ENCODE assay signal across 9 cellular contexts in genomic region chr16:84836234-84836647, GRCh38. TPM values are rescaled to one million over a fixed set of nuclear protein-coding genes. Genes with fewer than 3 reads are reported as not detected.
DNase-seq lines count a peak whose midpoint lies in the region; ATAC-seq and TF ChIP-seq lines count a peak whose summit lies in the region.
"Had no signal": no experiment of that assay in that cellular context is flagged by ENCODE, and none has a peak within 500 bp of the region (broad histone marks: within the 10 kb centered on the region; RNA-seq: fewer than 3 reads in every experiment).

No MANE protein-coding gene starts in this region.

- CTCF ChIA-PET in AG04449 (lab: Yijun Ruan, JAX) = interaction anchor here (0.6 to 2.2 kb wide), 4 partner anchors 15 to 135 kb away, joined by 3 to 9 read pairs (median 4); no protein-coding TSS in a partner anchor
- CTCF ChIA-PET in activated CD4-positive, alpha-beta memory T cell treated with anti-CD3 and anti-CD28 coated beads for 36 hours (lab: Charles Lee) = no interaction called here

- no peak overlapping the region for H3K27ac Mint-ChIP-seq in neural progenitor cell
- no peak overlapping the region for H3K27ac Mint-ChIP-seq in activated CD4-positive, alpha-beta memory T cell treated with anti-CD3 and anti-CD28 coated beads for 36 hours
- H3K27ac Mint-ChIP-seq: memory B cell had no signal

- H3K27ac ChIP-seq in RWPE2 (ENCODE audit: poor library complexity, severe bottlenecking) (no peak overlapping the region), neural progenitor cell (no peak overlapping the region)

- no peaks in the 10 kb centered on the region for H3F3A ChIP-seq in neural progenitor cell (ENCODE audit: low read depth)

- H2AFZ ChIP-seq in neural progenitor cell (replicated peaks) = no peak overlapping the region

- H3K9me3 ChIP-seq in RWPE2 (ENCODE audit: severe bottlenecking) (no peaks in the 10 kb centered on the region), neural progenitor cell (ENCODE audit: low read depth) (no peaks in the 10 kb centered on the region)

- H4K20me1 ChIP-seq in neural progenitor cell (ENCODE audit: low read depth) = peaks cover 14% of the 10 kb centered on the region

- H3K27me3 Mint-ChIP-seq in neural progenitor cell (ENCODE audit: insufficient read depth, low read depth) = peaks cover 26% of the 10 kb centered on the region
- H3K27me3 Mint-ChIP-seq in activated CD4-positive, alpha-beta memory T cell treated with anti-CD3 and anti-CD28 coated beads for 36 hours = peaks cover 8% of the 10 kb centered on the region

- ATAC-seq in RWPE2 (ENCODE audit: low read depth) = peak; percentile 72
- no peak for ATAC-seq in HG03135 (IDR thresholded peaks at IDR 0.05; ENCODE audit: unreplicated experiment)
- ATAC-seq in GM21526 (IDR thresholded peaks at IDR 0.05; ENCODE audit: low FRiP score, unreplicated experiment) = no peak

- DNase-seq in AG04449 (ENCODE audit: low read depth, low spot score) (peak; percentile 100), RWPE2 (ENCODE audit: low spot score) (no peak), fibroblast of the conjunctiva (ENCODE audit: low read depth) (peak; percentile 98), neural progenitor cell (ENCODE audit: low spot score) (peak; percentile 85)
- DNase-seq in activated CD4-positive, alpha-beta memory T cell treated with anti-CD3 and anti-CD28 coated beads for 36 hours = no peak
- DNase-seq in central memory CD4-positive, alpha-beta T cell = no peak

- H3K4me3 ChIP-seq in AG04449 (ENCODE audit: low read depth, low read length) (no peak overlapping the region), RWPE2 (ENCODE audit: severe bottlenecking) (no peak overlapping the region), neural progenitor cell (no peak overlapping the region)

- POLR2A ChIA-PET in AG04449 (lab: Yijun Ruan, JAX) = interaction anchor here (0.6 to 0.7 kb wide), 2 partner anchors 16 kb away, joined by 3 read pairs; partner anchors contain the start of gene CRISPLD2
- POLR2A ChIA-PET in activated CD4-positive, alpha-beta memory T cell treated with anti-CD3 and anti-CD28 coated beads for 36 hours (lab: Charles Lee) = no interaction called here

- TF ChIP-seq CTCF in AG04449 (IDR thresholded peaks at IDR 0.05; ENCODE audit: insufficient read depth, low read length, missing control alignments) (no peak), RWPE2 (IDR thresholded peaks at IDR 0.05; ENCODE audit: poor library complexity, severe bottlenecking) (no peak), neural progenitor cell (IDR thresholded peaks at IDR 0.05) (no peak)

- H3K4me3 Mint-ChIP-seq in neural progenitor cell = no peak overlapping the region
- no peak overlapping the region for H3K4me3 Mint-ChIP-seq in activated CD4-positive, alpha-beta memory T cell treated with anti-CD3 and anti-CD28 coated beads for 36 hours
- H3K4me3 Mint-ChIP-seq: memory B cell had no signal

- no peak overlapping the region for H3K9ac ChIP-seq in neural progenitor cell

- H3K27me3 ChIP-seq in RWPE2 (ENCODE audit: insufficient read depth, poor library complexity, severe bottlenecking) (no peaks in the 10 kb centered on the region), neural progenitor cell (peaks cover 13% of the 10 kb centered on the region)

- H3K36me3 Mint-ChIP-seq in neural progenitor cell = no peaks in the 10 kb centered on the region
- H3K36me3 Mint-ChIP-seq in activated CD4-positive, alpha-beta memory T cell treated with anti-CD3 and anti-CD28 coated beads for 36 hours = no peaks in the 10 kb centered on the region
- H3K36me3 Mint-ChIP-seq: memory B cell had no signal

- no peaks in the 10 kb centered on the region for H3K9me3 Mint-ChIP-seq in neural progenitor cell
- H3K9me3 Mint-ChIP-seq in activated CD4-positive, alpha-beta memory T cell treated with anti-CD3 and anti-CD28 coated beads for 36 hours = no peaks in the 10 kb centered on the region
- H3K9me3 Mint-ChIP-seq: memory B cell had no signal

- no peaks in the 10 kb centered on the region for H3K79me2 ChIP-seq in neural progenitor cell (ENCODE audit: low read depth)

- H3K4me1 ChIP-seq in RWPE2 (ENCODE audit: insufficient read depth, poor library complexity, severe bottlenecking) = peaks cover 11% of the 10 kb centered on the region
- peaks cover 11% of the 10 kb centered on the region for H3K4me1 ChIP-seq in neural progenitor cell

- intact Hi-C loops in activated CD4-positive, alpha-beta memory T cell treated with anti-CD3 and anti-CD28 coated beads for 36 hours (cut with micrococcal nuclease) = no loop called here

- H3K4me2 ChIP-seq in neural progenitor cell = peak overlapping the region; percentile 35

- H3K36me3 ChIP-seq in RWPE2 (ENCODE audit: low read depth) (no peaks in the 10 kb centered on the region), neural progenitor cell (no peaks in the 10 kb centered on the region)

- peaks cover 43% of the 10 kb centered on the region for H3K4me1 Mint-ChIP-seq in neural progenitor cell
- no peaks in the 10 kb centered on the region for H3K4me1 Mint-ChIP-seq in activated CD4-positive, alpha-beta memory T cell treated with anti-CD3 and anti-CD28 coated beads for 36 hours (ENCODE audit: low read depth)
- H3K4me1 Mint-ChIP-seq: memory B cell had no signal

RNA-seq across cellular contexts. Expression of gene CRISPLD2, which starts 16.5 kb away (rescaled TPM):
- total RNA-seq in neural progenitor cell (ENCODE audit: low replicate concordance) = 0.11 and 0.50 TPM in 2 replicates
- total RNA-seq in activated CD4-positive, alpha-beta memory T cell treated with anti-CD3 and anti-CD28 coated beads for 36 hours = under 1 TPM; 0.19 to 0.41 TPM

Comparison
In these comparisons a context has a peak if more than half of its experiments do, and no peak if none do; other contexts are left out.
1. DNase-seq: peak in AG04449 (single experiment), fibroblast of the conjunctiva (single experiment) and neural progenitor cell (single experiment); none in RWPE2 (single experiment), activated CD4-positive, alpha-beta memory T cell treated with anti-CD3 and anti-CD28 coated beads for 36 hours (single experiment) and central memory CD4-positive, alpha-beta T cell (single experiment).